In the genomic region with DNA sequence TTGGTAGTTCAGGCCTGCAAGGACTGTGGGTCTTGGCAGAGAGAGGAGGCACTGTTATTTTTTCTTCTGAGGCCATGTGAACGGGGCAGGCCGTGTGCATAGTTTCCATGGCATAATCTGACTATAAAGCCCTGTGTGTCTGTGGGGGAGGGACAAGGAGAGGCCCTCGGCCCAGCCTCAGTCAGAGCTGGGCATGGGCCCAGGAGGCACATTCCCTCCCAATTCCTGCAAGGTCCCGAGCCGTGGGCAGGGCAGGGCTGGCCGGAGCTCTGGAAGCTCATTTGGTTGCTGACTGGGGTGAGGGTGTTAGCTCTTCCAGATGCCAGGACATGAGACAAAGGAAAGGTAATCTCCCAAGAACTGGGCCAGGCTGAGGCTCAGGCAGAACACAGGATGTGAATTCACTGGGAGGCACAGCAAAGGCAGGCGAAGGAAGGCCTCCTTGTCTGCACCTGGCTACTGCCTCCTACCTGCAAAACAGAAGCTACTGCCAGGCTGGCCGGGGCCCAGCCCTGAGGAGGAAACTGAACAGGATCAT, we compare ENCODE assay signal across 8 cellular contexts. TPM values are rescaled to one million over a fixed set of nuclear protein-coding genes. Genes with fewer than 3 reads are reported as not detected.
DNase-seq lines count a peak whose midpoint lies in the region; ATAC-seq, FAIRE-seq and TF ChIP-seq lines count a peak whose summit lies in the region.

No MANE protein-coding gene starts in this region.

- H3K4me3 ChIP-seq in small intestine (ENCODE audit: low read depth in 1 of 2, low read length in 2 of 2): no peak overlapping the region

- no peaks in the 10 kb centered on the region for H3K9me3 Mint-ChIP-seq in stimulated activated memory B cell treated with anti-CD40 and anti-IgM and Interleukin-4, amounts not matched to agents 10 μg/mL and 1 μg/mL and 100 μg/mL, for 72 hours

- FAIRE-seq in small intestine (lab: Jason Lieb, UNC): no peak

- H3K4me3 Mint-ChIP-seq in stimulated activated memory B cell treated with anti-CD40 and anti-IgM and Interleukin-4, amounts not matched to agents 10 μg/mL and 1 μg/mL and 100 μg/mL, for 72 hours: no peak overlapping the region

- 21 to 36% (median 24%) methylated on average over 8 of the region's 8 CpGs for WGBS in small intestine, 3 donors

- no peaks in the 10 kb centered on the region for H3K4me1 Mint-ChIP-seq in stimulated activated memory B cell treated with anti-CD40 and anti-IgM and Interleukin-4, amounts not matched to agents 10 μg/mL and 1 μg/mL and 100 μg/mL, for 72 hours

- H3K27ac Mint-ChIP-seq in stimulated activated memory B cell treated with anti-CD40 and anti-IgM and Interleukin-4, amounts not matched to agents 10 μg/mL and 1 μg/mL and 100 μg/mL, for 72 hours: no peak overlapping the region

- no peaks in the 10 kb centered on the region for H3K36me3 ChIP-seq in small intestine (ENCODE audit: control insufficient read depth in 2 of 2, insufficient read depth in 2 of 2, low read length in 2 of 2)

- no peaks in the 10 kb centered on the region for H3K27me3 Mint-ChIP-seq in stimulated activated memory B cell treated with anti-CD40 and anti-IgM and Interleukin-4, amounts not matched to agents 10 μg/mL and 1 μg/mL and 100 μg/mL, for 72 hours

- peaks cover 0 to 4% of the 10 kb centered on the region in 2 donors for H3K4me1 ChIP-seq in small intestine (ENCODE audit: control insufficient read depth in 2 of 2, insufficient read depth in 1 of 2, low read depth in 1 of 2, low read length in 1 of 2)

- H3K36me3 Mint-ChIP-seq in stimulated activated memory B cell treated with anti-CD40 and anti-IgM and Interleukin-4, amounts not matched to agents 10 μg/mL and 1 μg/mL and 100 μg/mL, for 72 hours: no peaks in the 10 kb centered on the region

- H3K27ac ChIP-seq in cingulate gyrus (ENCODE audit: low read depth, low read length): peak overlapping the region; percentile 97
- peak overlapping the region in 1 of 2 donors; percentile 46 for H3K27ac ChIP-seq in small intestine (ENCODE audit: low read depth in 1 of 2, low read length in 1 of 2)

- H3K27me3 ChIP-seq in small intestine (ENCODE audit: control insufficient read depth in 2 of 2, insufficient read depth in 2 of 2, low read length in 2 of 2): no peaks in the 10 kb centered on the region

- DNase-seq in HPDE6-E6E7 (ENCODE audit: extremely low spot score) (peak; percentile 38), kidney glomerular epithelial cell (lab: John Stamatoyannopoulos, UW) (peak; percentile 86), small intestine (peak; percentile 40), RKO (ENCODE audit: low spot score) (no peak)

- TF ChIP-seq POLR2A in GM18505 (IDR thresholded peaks at IDR 0.05; ENCODE audit: borderline replicate concordance, extremely low read depth, insufficient read depth, insufficient read length): no peak

- ATAC-seq in stimulated activated memory B cell treated with anti-CD40 and anti-IgM and Interleukin-4, amounts not matched to agents 10 μg/mL and 1 μg/mL and 100 μg/mL, for 72 hours: no peak
- ATAC-seq in GM18909 (IDR thresholded peaks at IDR 0.05; ENCODE audit: poor library complexity, unreplicated experiment) (no peak), GM18505 (IDR thresholded peaks at IDR 0.05; ENCODE audit: unreplicated experiment) (no peak)

- H3K9me3 ChIP-seq in small intestine (ENCODE audit: control insufficient read depth, low read depth): no peaks in the 10 kb centered on the region

RNA-seq across cellular contexts. Expression of gene PLEKHG3, which starts 22.0 kb away (rescaled TPM):
- polyA plus RNA-seq in small intestine: 10 to 100 TPM; 12.7 to 18.6 (median 15.6) TPM
